ENCODE assay signal across 9 cellular contexts in genomic region chr12:1531654-1532366, GRCh38.
DNase-seq lines count a peak whose midpoint lies in the region; ATAC-seq and TF ChIP-seq lines count a peak whose summit lies in the region.
"Had no signal": no experiment of that assay in that cellular context is flagged by ENCODE, and none has a peak within 500 bp of the region (broad histone marks: within the 10 kb centered on the region; RNA-seq: fewer than 3 reads in every experiment).

No MANE protein-coding gene starts in this region.

- no peak overlapping the region for H3K27ac Mint-ChIP-seq in activated naive CD8-positive, alpha-beta T cell treated with anti-CD3 and anti-CD28 coated beads, Interleukin-2, amount 10 ng/mL, durations not matched to agents 7 days and 5 days

- no peaks in the 10 kb centered on the region for H3K9me3 Mint-ChIP-seq in activated naive CD8-positive, alpha-beta T cell treated with anti-CD3 and anti-CD28 coated beads, Interleukin-2, amount 10 ng/mL, durations not matched to agents 7 days and 5 days

- peaks cover 74% of the 10 kb centered on the region for H3K27me3 Mint-ChIP-seq in activated naive CD8-positive, alpha-beta T cell treated with anti-CD3 and anti-CD28 coated beads, Interleukin-2, amount 10 ng/mL, durations not matched to agents 7 days and 5 days

- H3K9me3 ChIP-seq in right atrium auricular region (no peaks in the 10 kb centered on the region), lower lobe of right lung (no peaks in the 10 kb centered on the region), uterus (no peaks in the 10 kb centered on the region)
- H3K9me3 ChIP-seq: pancreas had no signal

- H3K4me3 Mint-ChIP-seq in activated naive CD8-positive, alpha-beta T cell treated with anti-CD3 and anti-CD28 coated beads, Interleukin-2, amount 10 ng/mL, durations not matched to agents 7 days and 5 days, result peak overlapping the region; percentile 45

- TF ChIP-seq CTCF in right atrium auricular region (IDR thresholded peaks at IDR 0.05), result no peak
- no peak for TF ChIP-seq CTCF in lower lobe of right lung (IDR thresholded peaks at IDR 0.05)
- no peak for TF ChIP-seq CTCF in uterus (IDR thresholded peaks at IDR 0.05)

- H3K36me3 ChIP-seq in right atrium auricular region (no peaks in the 10 kb centered on the region), lower lobe of right lung (no peaks in the 10 kb centered on the region), uterus (no peaks in the 10 kb centered on the region)
- H3K36me3 ChIP-seq: pancreas had no signal

- ATAC-seq in activated naive CD8-positive, alpha-beta T cell treated with anti-CD3 and anti-CD28 coated beads, Interleukin-2, amount 10 ng/mL, durations not matched to agents 7 days and 5 days (ENCODE audit: low read depth), result no peak
- ATAC-seq in lower lobe of right lung, result no peak

- no peaks in the 10 kb centered on the region for H3K36me3 Mint-ChIP-seq in activated naive CD8-positive, alpha-beta T cell treated with anti-CD3 and anti-CD28 coated beads, Interleukin-2, amount 10 ng/mL, durations not matched to agents 7 days and 5 days

- POLR2A ChIA-PET in activated naive CD8-positive, alpha-beta T cell treated with anti-CD3 and anti-CD28 coated beads, Interleukin-2, amount 10 ng/mL, durations not matched to agents 7 days and 5 days (lab: Charles Lee), result no interaction called here

- DNase-seq in right atrium auricular region (ENCODE audit: low spot score) (no peak), cardiac septum (ENCODE audit: low spot score) (no peak), lower lobe of right lung (no peak), uterus (no peak), superior temporal gyrus (ENCODE audit: extremely low spot score) (no peak), SW480 (ENCODE audit: low spot score) (no peak)
- DNase-seq in activated naive CD8-positive, alpha-beta T cell treated with anti-CD3 and anti-CD28 coated beads, Interleukin-2, amount 10 ng/mL, durations not matched to agents 7 days and 5 days, result no peak
- no peak for DNase-seq in activated CD4-positive, alpha-beta T cell treated with anti-CD3 and anti-CD28 coated beads for 4 hours

- peaks cover 23% of the 10 kb centered on the region for H3K4me1 Mint-ChIP-seq in activated naive CD8-positive, alpha-beta T cell treated with anti-CD3 and anti-CD28 coated beads, Interleukin-2, amount 10 ng/mL, durations not matched to agents 7 days and 5 days

- no peak overlapping the region for H3K27ac ChIP-seq in right atrium auricular region
- H3K27ac ChIP-seq in lower lobe of right lung, result no peak overlapping the region
- no peak overlapping the region for H3K27ac ChIP-seq in uterus
- H3K27ac ChIP-seq: pancreas had no signal

- no peak for TF ChIP-seq POLR2A in uterus (IDR thresholded peaks at IDR 0.05)

- intact Hi-C loops in cardiac septum (cut with DNase I) (no loop called here), lower lobe of right lung (cut with DNase I) (no loop called here), uterus (cut with DNase I; ENCODE audit: low total_unique reads) (no loop called here)

- H3K4me3 ChIP-seq in right atrium auricular region, result peak overlapping the region; percentile 49 to 61
- peak overlapping the region; percentile 58 for H3K4me3 ChIP-seq in lower lobe of right lung
- H3K4me3 ChIP-seq in uterus, result peak overlapping the region; percentile 39 to 54

- no peaks in the 10 kb centered on the region for H3K27me3 ChIP-seq in right atrium auricular region
- H3K27me3 ChIP-seq in lower lobe of right lung (ENCODE audit: low read depth), result peaks cover 56% of the 10 kb centered on the region
- peaks cover 0 to 4% of the 10 kb centered on the region in 2 donors for H3K27me3 ChIP-seq in uterus

- peaks cover 0 to 10% of the 10 kb centered on the region in 2 donors for H3K4me1 ChIP-seq in right atrium auricular region
- peaks cover 15% of the 10 kb centered on the region for H3K4me1 ChIP-seq in lower lobe of right lung
- H3K4me1 ChIP-seq in uterus, result no peaks in the 10 kb centered on the region
